In genomic region chr5:138303365-138303764, GRCh38 we compare ENCODE assay signal across 2 cellular contexts.
TF ChIP-seq lines count a peak whose summit lies in the region.

No MANE protein-coding gene starts in this region.

TF ChIP-seq in liver, 16 proteins besides CTCF, POLR2A, EP300 and RAD21:
- TF ChIP-seq, protein P1, sequence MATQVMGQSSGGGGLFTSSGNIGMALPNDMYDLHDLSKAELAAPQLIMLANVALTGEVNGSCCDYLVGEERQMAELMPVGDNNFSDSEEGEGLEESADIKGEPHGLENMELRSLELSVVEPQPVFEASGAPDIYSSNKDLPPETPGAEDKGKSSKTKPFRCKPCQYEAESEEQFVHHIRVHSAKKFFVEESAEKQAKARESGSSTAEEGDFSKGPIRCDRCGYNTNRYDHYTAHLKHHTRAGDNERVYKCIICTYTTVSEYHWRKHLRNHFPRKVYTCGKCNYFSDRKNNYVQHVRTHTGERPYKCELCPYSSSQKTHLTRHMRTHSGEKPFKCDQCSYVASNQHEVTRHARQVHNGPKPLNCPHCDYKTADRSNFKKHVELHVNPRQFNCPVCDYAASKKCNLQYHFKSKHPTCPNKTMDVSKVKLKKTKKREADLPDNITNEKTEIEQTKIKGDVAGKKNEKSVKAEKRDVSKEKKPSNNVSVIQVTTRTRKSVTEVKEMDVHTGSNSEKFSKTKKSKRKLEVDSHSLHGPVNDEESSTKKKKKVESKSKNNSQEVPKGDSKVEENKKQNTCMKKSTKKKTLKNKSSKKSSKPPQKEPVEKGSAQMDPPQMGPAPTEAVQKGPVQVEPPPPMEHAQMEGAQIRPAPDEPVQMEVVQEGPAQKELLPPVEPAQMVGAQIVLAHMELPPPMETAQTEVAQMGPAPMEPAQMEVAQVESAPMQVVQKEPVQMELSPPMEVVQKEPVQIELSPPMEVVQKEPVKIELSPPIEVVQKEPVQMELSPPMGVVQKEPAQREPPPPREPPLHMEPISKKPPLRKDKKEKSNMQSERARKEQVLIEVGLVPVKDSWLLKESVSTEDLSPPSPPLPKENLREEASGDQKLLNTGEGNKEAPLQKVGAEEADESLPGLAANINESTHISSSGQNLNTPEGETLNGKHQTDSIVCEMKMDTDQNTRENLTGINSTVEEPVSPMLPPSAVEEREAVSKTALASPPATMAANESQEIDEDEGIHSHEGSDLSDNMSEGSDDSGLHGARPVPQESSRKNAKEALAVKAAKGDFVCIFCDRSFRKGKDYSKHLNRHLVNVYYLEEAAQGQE (IDR thresholded peaks at IDR 0.05) = no peak
- TF ChIP-seq RXRA (IDR thresholded peaks at IDR 0.05) = peak; percentile 37 to 47
- no peak for TF ChIP-seq ZBTB33 (IDR thresholded peaks at IDR 0.05)
- no peak for TF ChIP-seq NR2F2 (IDR thresholded peaks at IDR 0.05)
- no peak for TF ChIP-seq ATF3 (IDR thresholded peaks at IDR 0.05)
- TF ChIP-seq TAF1 (conservative IDR thresholded peaks at IDR 0.05) = no peak
- TF ChIP-seq EGR1 (IDR thresholded peaks at IDR 0.05; ENCODE audit: low read depth in 2 of 2) = no peak
- TF ChIP-seq JUND (IDR thresholded peaks at IDR 0.05) = peak in 1 of 2 donors; percentile 20

TF ChIP-seq in HepG2, 621 proteins besides CTCF, POLR2A, EP300 and RAD21:
- TF ChIP-seq, protein P1 (IDR thresholded peaks at IDR 0.05; ENCODE audit: borderline replicate concordance in 1 of 2, low read depth in 1 of 2, low read length in 2 of 2) = no peak
- TF ChIP-seq MTA1 (CRISPR knock-in tag; IDR thresholded peaks at IDR 0.05; ENCODE audit: borderline replicate concordance) (no peak), ERF (CRISPR knock-in tag; IDR thresholded peaks at IDR 0.05) (no peak), GZF1 (CRISPR knock-in tag; IDR thresholded peaks at IDR 0.05) (no peak), ZBTB7A (CRISPR knock-in tag; IDR thresholded peaks at IDR 0.05) (no peak), ATF7 (IDR thresholded peaks at IDR 0.05) (no peak), ATF7 (CRISPR knock-in tag; IDR thresholded peaks at IDR 0.05) (no peak)
